ENCODE assay signal across 8 cellular contexts in genomic region chr10:3902054-3902808, GRCh38.
DNase-seq lines count a peak whose midpoint lies in the region; ATAC-seq lines count a peak whose summit lies in the region.

No MANE protein-coding gene starts in this region.

- no peaks in the 10 kb centered on the region for H3K9me3 Mint-ChIP-seq in activated T-cell treated with anti-CD3 and anti-CD28 coated beads, Interleukin-2, amount 50 U/mL, for 4 hours

- ATAC-seq in GM19324 (IDR thresholded peaks at IDR 0.05; ENCODE audit: low FRiP score, unreplicated experiment) (peak; percentile 94), HG03280 (IDR thresholded peaks at IDR 0.05; ENCODE audit: unreplicated experiment) (peak; percentile 87)
- peak; percentile 67 to 78 for ATAC-seq in activated T-cell treated with anti-CD3 and anti-CD28 coated beads, Interleukin-2, amount 50 U/mL, for 4 hours

- no peaks in the 10 kb centered on the region for H3K27me3 Mint-ChIP-seq in activated T-cell treated with anti-CD3 and anti-CD28 coated beads, Interleukin-2, amount 50 U/mL, for 4 hours (ENCODE audit: low read depth)

- no peaks in the 10 kb centered on the region for H3K36me3 Mint-ChIP-seq in activated T-cell treated with anti-CD3 and anti-CD28 coated beads, Interleukin-2, amount 50 U/mL, for 4 hours (ENCODE audit: insufficient read depth)

- no peak overlapping the region for H3K4me3 Mint-ChIP-seq in activated T-cell treated with anti-CD3 and anti-CD28 coated beads, Interleukin-2, amount 50 U/mL, for 4 hours

- DNase-seq in Ammon's horn (ENCODE audit: low spot score) (peak; percentile 21), kidney tubule cell (ENCODE audit: low spot score) (peak; percentile 85), SKM-1 (lab: John Stamatoyannopoulos, UW; ENCODE audit: unreplicated experiment) (no peak), NCI-H1105 treated with DMSO at 0.1 percent for 48 hours (lab: John Stamatoyannopoulos, UW) (no peak), NCI-H82 (lab: John Stamatoyannopoulos, UW) (no peak)
- DNase-seq in activated T-cell treated with anti-CD3 and anti-CD28 coated beads, Interleukin-2, amount 50 U/mL, for 4 hours: peak; percentile 31

- peaks cover 33% of the 10 kb centered on the region for H3K4me1 Mint-ChIP-seq in activated T-cell treated with anti-CD3 and anti-CD28 coated beads, Interleukin-2, amount 50 U/mL, for 4 hours (ENCODE audit: low read depth)

Comparison
In these comparisons a context has a peak if more than half of its experiments do, and no peak if none do; other contexts are left out.
1. DNase-seq: peak in Ammon's horn (single experiment), activated T-cell treated with anti-CD3 and anti-CD28 coated beads, Interleukin-2, amount 50 U/mL, for 4 hours (single experiment) and kidney tubule cell (single experiment); none in SKM-1 (single experiment), NCI-H1105 treated with DMSO at 0.1 percent for 48 hours (single experiment) and NCI-H82 (single experiment).
2. Peak in every context shown above with its lines, with median percentiles within 50 percentile points of each other: ATAC-seq.